In the genomic region with DNA sequence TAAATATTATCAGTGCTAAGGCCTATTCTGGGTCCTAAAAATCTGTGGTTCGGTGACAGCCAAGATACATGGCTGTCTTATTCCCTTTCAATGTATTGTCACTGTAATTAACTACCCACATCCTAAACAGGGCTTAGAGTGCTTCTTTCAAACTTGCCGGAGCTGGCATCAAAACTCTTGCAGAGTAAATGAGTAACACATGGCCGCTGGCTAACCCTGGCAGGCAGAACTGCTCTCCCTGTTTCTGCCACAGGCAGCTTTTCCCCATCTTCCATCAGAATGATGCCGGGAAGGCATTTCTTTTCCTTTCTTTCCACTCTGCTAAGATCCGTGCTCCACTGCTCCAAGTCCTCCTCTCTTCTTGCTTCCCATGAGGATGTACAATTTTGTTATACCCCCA, we compare ENCODE assay signal across 18 cellular contexts. TPM values are rescaled to one million over a fixed set of nuclear protein-coding genes. Genes with fewer than 3 reads are reported as not detected.
DNase-seq lines count a peak whose midpoint lies in the region; ATAC-seq and TF ChIP-seq lines count a peak whose summit lies in the region.
"Had no signal": no experiment of that assay in that cellular context is flagged by ENCODE, and none has a peak within 500 bp of the region (broad histone marks: within the 10 kb centered on the region; RNA-seq: fewer than 3 reads in every experiment).

No MANE protein-coding gene starts in this region.

- H3K9me3 ChIP-seq in RWPE2 (ENCODE audit: severe bottlenecking): no peaks in the 10 kb centered on the region
- H3K9me3 ChIP-seq in mesenchymal stem cell (ENCODE audit: control insufficient read depth, low read length): no peaks in the 10 kb centered on the region
- H3K9me3 ChIP-seq in PC-3 (ENCODE audit: low read length): no peaks in the 10 kb centered on the region
- no peaks in the 10 kb centered on the region for H3K9me3 ChIP-seq in naive thymus-derived CD4-positive, alpha-beta T cell (ENCODE audit: control insufficient read depth in 2 of 3, low read length in 3 of 3)

- H2AFZ ChIP-seq in mesenchymal stem cell (ENCODE audit: low read depth, low read length) (no peak overlapping the region), PC-3 (ENCODE audit: low read length) (no peak overlapping the region)
- H2AFZ ChIP-seq: neural progenitor cell had no signal

- no peaks in the 10 kb centered on the region for H3K79me2 ChIP-seq in PC-3 (ENCODE audit: low read length)

- no peak overlapping the region for H3K27ac Mint-ChIP-seq in glutamatergic neuron (ENCODE audit: unreplicated experiment)
- H3K27ac Mint-ChIP-seq in naive thymus-derived CD4-positive, alpha-beta T cell: no peak overlapping the region
- H3K27ac Mint-ChIP-seq: neural progenitor cell; stimulated activated naive CD8-positive, alpha-beta T cell treated with anti-CD3 and anti-CD28 coated beads, Interleukin-15, Interleukin-2, amounts not matched to agents 100 ng/mL and 50 ng/mL, for 24 hours; T-helper 1 cell treated with Interleukin-12 subunit alpha and Interleukin-12 subunit beta and Interleukin-4 antibody, amounts not matched to agents 30 μg/mL and 1 μg/mL, for 36 hours had no signal

- H3K4me1 Mint-ChIP-seq in glutamatergic neuron (ENCODE audit: low read depth, unreplicated experiment): no peaks in the 10 kb centered on the region
- H3K4me1 Mint-ChIP-seq in naive thymus-derived CD4-positive, alpha-beta T cell: no peaks in the 10 kb centered on the region
- H3K4me1 Mint-ChIP-seq: neural progenitor cell had no signal

- H3K18ac ChIP-seq in mesenchymal stem cell (ENCODE audit: low read depth in 1 of 2, low read length in 2 of 2): no peak overlapping the region

- H4K91ac ChIP-seq in mesenchymal stem cell (ENCODE audit: low read length): no peak overlapping the region

- H3K4me3 Mint-ChIP-seq in glutamatergic neuron (ENCODE audit: unreplicated experiment): no peak overlapping the region
- H3K4me3 Mint-ChIP-seq in naive thymus-derived CD4-positive, alpha-beta T cell: no peak overlapping the region
- H3K4me3 Mint-ChIP-seq: neural progenitor cell; stimulated activated naive CD8-positive, alpha-beta T cell treated with anti-CD3 and anti-CD28 coated beads, Interleukin-15, Interleukin-2, amounts not matched to agents 100 ng/mL and 50 ng/mL, for 24 hours; T-helper 1 cell treated with Interleukin-12 subunit alpha and Interleukin-12 subunit beta and Interleukin-4 antibody, amounts not matched to agents 30 μg/mL and 1 μg/mL, for 36 hours had no signal

- no peak overlapping the region for H2BK120ac ChIP-seq in mesenchymal stem cell (ENCODE audit: low read depth, low read length)

- H3K9me3 Mint-ChIP-seq in glutamatergic neuron (ENCODE audit: unreplicated experiment): no peaks in the 10 kb centered on the region
- peaks cover 0 to 11% (median 0%) of the 10 kb centered on the region in 11 donors for H3K9me3 Mint-ChIP-seq in naive thymus-derived CD4-positive, alpha-beta T cell
- H3K9me3 Mint-ChIP-seq: neural progenitor cell; T-helper 1 cell treated with Interleukin-12 subunit alpha and Interleukin-12 subunit beta and Interleukin-4 antibody, amounts not matched to agents 30 μg/mL and 1 μg/mL, for 36 hours had no signal

- H2BK12ac ChIP-seq in mesenchymal stem cell (ENCODE audit: low read length in 2 of 2): no peak overlapping the region

- no peak overlapping the region for H2AK5ac ChIP-seq in mesenchymal stem cell (ENCODE audit: low read length, severe bottlenecking)

- intact Hi-C loops in PC-3 (cut with micrococcal nuclease): no loop called here
- intact Hi-C loops in naive thymus-derived CD4-positive, alpha-beta T cell (cut with micrococcal nuclease): no loop called here

- CTCF ChIA-PET in PC-3 (lab: Charles Lee): no interaction called here
- CTCF ChIA-PET in naive thymus-derived CD4-positive, alpha-beta T cell (lab: Charles Lee): no interaction called here

- H3K9ac ChIP-seq in mesenchymal stem cell (ENCODE audit: low read length) (peak overlapping the region; percentile 53), PC-3 (ENCODE audit: low read length) (no peak overlapping the region)
- H3K9ac ChIP-seq: neural progenitor cell had no signal

- H3F3A ChIP-seq in PC-3 (ENCODE audit: low read length, unreplicated experiment): no peaks in the 10 kb centered on the region

- H3K36me3 ChIP-seq in RWPE2 (ENCODE audit: low read depth) (no peaks in the 10 kb centered on the region), mesenchymal stem cell (ENCODE audit: control insufficient read depth in 1 of 2, insufficient read depth in 2 of 2, low read depth in 1 of 2, low read length in 2 of 2) (no peaks in the 10 kb centered on the region), PC-3 (ENCODE audit: low read depth, low read length) (no peaks in the 10 kb centered on the region)
- H3K36me3 ChIP-seq in naive thymus-derived CD4-positive, alpha-beta T cell (ENCODE audit: control insufficient read depth in 2 of 3, insufficient read depth in 3 of 3, low read length in 3 of 3): no peaks in the 10 kb centered on the region
- H3K36me3 ChIP-seq: neural progenitor cell had no signal

- POLR2A ChIA-PET in PC-3 (lab: Charles Lee; ENCODE audit: unreplicated experiment): no interaction called here
- POLR2A ChIA-PET in naive thymus-derived CD4-positive, alpha-beta T cell (lab: Charles Lee): no interaction called here

- DNase-seq in AG09309 (ENCODE audit: low read depth) (peak; percentile 2), RWPE2 (ENCODE audit: low spot score) (no peak), fibroblast of peridontal ligament (ENCODE audit: extremely low read depth) (peak; percentile 39), mesenchymal stem cell (no peak), PC-3 (no peak), glutamatergic neuron (no peak)
- DNase-seq in naive thymus-derived CD4-positive, alpha-beta T cell: no peak
- DNase-seq: activated CD4-positive, alpha-beta T cell treated with anti-CD3 and anti-CD28 coated beads, Interleukin-2, amount 50 U/mL, for 48 hours; activated naive CD4-positive, alpha-beta T cell; anterior cingulate cortex; HCEC 1CT; NCI-H2029 treated with DMSO at 0.1 percent for 48 hours; NCI-H446 had no signal

- no peak overlapping the region for H4K8ac ChIP-seq in mesenchymal stem cell (ENCODE audit: low read length)

- H3K27ac ChIP-seq in RWPE2 (ENCODE audit: poor library complexity, severe bottlenecking): no peak overlapping the region
- no peak overlapping the region for H3K27ac ChIP-seq in mesenchymal stem cell (ENCODE audit: low read length, poor library complexity, severe bottlenecking)
- no peak overlapping the region for H3K27ac ChIP-seq in PC-3 (ENCODE audit: low read length)
- no peak overlapping the region for H3K27ac ChIP-seq in naive thymus-derived CD4-positive, alpha-beta T cell (ENCODE audit: low read depth, low read length)
- H3K27ac ChIP-seq: neural progenitor cell had no signal

- no peak overlapping the region for H2BK5ac ChIP-seq in mesenchymal stem cell (ENCODE audit: low read depth, low read length, poor library complexity, severe bottlenecking)

- no peak overlapping the region for H2BK15ac ChIP-seq in mesenchymal stem cell (ENCODE audit: low read depth, poor library complexity, severe bottlenecking)

- no peak for TF ChIP-seq CTCF in AG09309 (IDR thresholded peaks at IDR 0.05; ENCODE audit: control insufficient read depth, insufficient read depth, low read depth, low read length, missing control alignments)
- TF ChIP-seq CTCF in RWPE2 (IDR thresholded peaks at IDR 0.05; ENCODE audit: poor library complexity, severe bottlenecking): no peak
- no peak for TF ChIP-seq CTCF in PC-3 (conservative IDR thresholded peaks at IDR 0.05; ENCODE audit: low read depth, low read length)
- TF ChIP-seq CTCF in glutamatergic neuron (IDR thresholded peaks at IDR 0.05; ENCODE audit: partially characterized antibody, unreplicated experiment): no peak

- no TSS peak for BruUV-seq in PC-3 (replicated peaks; lab: Mats Ljungman, UMichigan)

- H3K23ac ChIP-seq in mesenchymal stem cell (ENCODE audit: low read length in 2 of 2): no peak overlapping the region

- no peak overlapping the region for H3K4ac ChIP-seq in mesenchymal stem cell (ENCODE audit: low read depth in 1 of 2, low read length in 2 of 2)

- H4K20me1 ChIP-seq in PC-3 (ENCODE audit: low read length): no peaks in the 10 kb centered on the region

- no peaks in the 10 kb centered on the region for H3K79me1 ChIP-seq in mesenchymal stem cell (replicated peaks; ENCODE audit: low read length, poor library complexity, severe bottlenecking)

- 80% methylated on average over 5 of the region's 5 CpGs for WGBS in mesenchymal stem cell

- H3K9me2 ChIP-seq in PC-3 (replicated peaks; ENCODE audit: low read length): no peaks in the 10 kb centered on the region

- H3K4me1 ChIP-seq in RWPE2 (ENCODE audit: insufficient read depth, poor library complexity, severe bottlenecking): peaks cover 13% of the 10 kb centered on the region
- H3K4me1 ChIP-seq in mesenchymal stem cell (ENCODE audit: control insufficient read depth, insufficient read depth, low read depth, low read length): peaks cover 5% of the 10 kb centered on the region
- H3K4me1 ChIP-seq in PC-3 (ENCODE audit: insufficient read depth, low read length): no peaks in the 10 kb centered on the region
- H3K4me1 ChIP-seq in naive thymus-derived CD4-positive, alpha-beta T cell (ENCODE audit: control insufficient read depth in 2 of 2, insufficient read depth in 2 of 2, low read length in 2 of 2): no peaks in the 10 kb centered on the region

- H3K36me3 Mint-ChIP-seq in glutamatergic neuron (ENCODE audit: unreplicated experiment): no peaks in the 10 kb centered on the region
- no peaks in the 10 kb centered on the region for H3K36me3 Mint-ChIP-seq in naive thymus-derived CD4-positive, alpha-beta T cell
- H3K36me3 Mint-ChIP-seq: neural progenitor cell had no signal

- H3K27me3 ChIP-seq in RWPE2 (ENCODE audit: insufficient read depth, poor library complexity, severe bottlenecking) (no peaks in the 10 kb centered on the region), mesenchymal stem cell (ENCODE audit: control insufficient read depth in 1 of 2, insufficient read depth in 1 of 2, low read length in 2 of 2) (peaks cover 6 to 17% of the 10 kb centered on the region in 2 experiments), PC-3 (ENCODE audit: low read length) (peaks cover 100% of the 10 kb centered on the region)
- H3K27me3 ChIP-seq in naive thymus-derived CD4-positive, alpha-beta T cell (ENCODE audit: control insufficient read depth in 2 of 2, insufficient read depth in 2 of 2, low read length in 2 of 2): no peaks in the 10 kb centered on the region
- H3K27me3 ChIP-seq: neural progenitor cell had no signal

- peak; percentile 58; the same call in 2 of the 3 replicates for ATAC-seq in RWPE2 (ENCODE audit: low read depth)
- no peak for ATAC-seq in PC-3
- ATAC-seq in naive thymus-derived CD4-positive, alpha-beta T cell: no peak
- no peak for ATAC-seq in GM21619 (IDR thresholded peaks at IDR 0.05; ENCODE audit: unreplicated experiment)
- ATAC-seq: K562 had no signal

- no peak overlapping the region for H3K4me3 ChIP-seq in AG09309 (ENCODE audit: control insufficient read depth, low read depth, low read length)
- no peak overlapping the region for H3K4me3 ChIP-seq in RWPE2 (ENCODE audit: severe bottlenecking)
- peak overlapping the region in 1 of 2 experiments; percentile 23 for H3K4me3 ChIP-seq in mesenchymal stem cell (ENCODE audit: insufficient read depth in 1 of 2, low read depth in 1 of 2, low read length in 2 of 2)
- no peak overlapping the region for H3K4me3 ChIP-seq in PC-3 (ENCODE audit: low read length)
- no peak overlapping the region for H3K4me3 ChIP-seq in naive thymus-derived CD4-positive, alpha-beta T cell (ENCODE audit: low read length)
- H3K4me3 ChIP-seq: K562, neural progenitor cell had no signal

- peaks cover 2% of the 10 kb centered on the region for H3K27me3 Mint-ChIP-seq in glutamatergic neuron (ENCODE audit: unreplicated experiment)
- H3K27me3 Mint-ChIP-seq in naive thymus-derived CD4-positive, alpha-beta T cell: peaks cover 0 to 4% (median 0%) of the 10 kb centered on the region in 5 donors
- H3K27me3 Mint-ChIP-seq: stimulated activated naive CD8-positive, alpha-beta T cell treated with anti-CD3 and anti-CD28 coated beads, Interleukin-15, Interleukin-2, amounts not matched to agents 100 ng/mL and 50 ng/mL, for 24 hours had no signal

- H3K4me2 ChIP-seq in mesenchymal stem cell (ENCODE audit: low read length, poor library complexity, severe bottlenecking) (no peak overlapping the region), PC-3 (ENCODE audit: low read length) (no peak overlapping the region)
- H3K4me2 ChIP-seq: neural progenitor cell had no signal

- H3K14ac ChIP-seq in mesenchymal stem cell (ENCODE audit: low read length in 2 of 2): no peak overlapping the region

RNA-seq across cellular contexts. Expression of a gene that starts 54.8 kb away (rescaled TPM):
- 57.5 TPM for polyA plus RNA-seq in mesenchymal stem cell (2013, experiment 1 of 2)
- polyA plus RNA-seq in mesenchymal stem cell (2013, experiment 2 of 2): 57.1 TPM
- 45.6 and 61.3 TPM in 2 replicates for total RNA-seq in PC-3 (2014; rRNA removed)
- 23.9 TPM for total RNA-seq in glutamatergic neuron (ENCODE audit: unreplicated experiment)
- total RNA-seq in naive thymus-derived CD4-positive, alpha-beta T cell: 10 to 100 TPM in 1 of 5 experiments, 1 to 10 TPM in 4; 8.2 to 21.2 (median 8.5) TPM
- 1 to 10 TPM; 3.8 to 4.4 TPM for polyA plus RNA-seq in naive thymus-derived CD4-positive, alpha-beta T cell

Comparison
In these comparisons a context has a peak if more than half of its experiments do, and no peak if none do; other contexts are left out.
1. DNase-seq: peak in AG09309 (single experiment) and fibroblast of peridontal ligament (single experiment); none in RWPE2 (single experiment), mesenchymal stem cell (single experiment), PC-3 (single experiment), glutamatergic neuron (single experiment) and naive thymus-derived CD4-positive, alpha-beta T cell (0 of 9).